8 cellular contexts compared by ENCODE assay signal in genomic region chr19:35931161-35931873, GRCh38. TPM values are rescaled to one million over a fixed set of nuclear protein-coding genes. Genes with fewer than 3 reads are reported as not detected.
DNase-seq lines count a peak whose midpoint lies in the region; ATAC-seq, FAIRE-seq and TF ChIP-seq lines count a peak whose summit lies in the region.

No MANE protein-coding gene starts in this region.

- no peaks in the 10 kb centered on the region for H3K9me3 ChIP-seq in keratinocyte (ENCODE audit: control insufficient read depth, low read depth, low read length)

- H3K9ac ChIP-seq in keratinocyte (ENCODE audit: control insufficient read depth, extremely low read depth, insufficient read depth, low read length), result peak overlapping the region; percentile 30

- peak overlapping the region; percentile 17 to 64 (median 55) for H3K4me3 ChIP-seq in keratinocyte (ENCODE audit: control insufficient read depth in 2 of 3, extremely low read depth in 1 of 3, insufficient read depth in 2 of 3, low read depth in 1 of 3, low read length in 3 of 3)

- ATAC-seq in GM19023 (IDR thresholded peaks at IDR 0.05; ENCODE audit: unreplicated experiment) (peak; percentile 98), HG03280 (IDR thresholded peaks at IDR 0.05; ENCODE audit: unreplicated experiment) (peak; percentile 97)

- no peaks in the 10 kb centered on the region for H3K9me1 ChIP-seq in keratinocyte (ENCODE audit: control insufficient read depth, extremely low read depth, insufficient read depth, low read length)

- H3K36me3 ChIP-seq in keratinocyte (ENCODE audit: control insufficient read depth in 2 of 2, extremely low read depth in 1 of 2, insufficient read depth in 2 of 2, low read length in 2 of 2), result no peaks in the 10 kb centered on the region

- no peaks in the 10 kb centered on the region for H3K79me2 ChIP-seq in keratinocyte (ENCODE audit: control insufficient read depth, insufficient read depth, low read length)

- H3K4me2 ChIP-seq in keratinocyte (ENCODE audit: control insufficient read depth, extremely low read depth, insufficient read depth, low read depth, low read length), result peak overlapping the region; percentile 90

- H4K20me1 ChIP-seq in keratinocyte (ENCODE audit: control insufficient read depth, extremely low read depth, insufficient read depth, low read length), result no peaks in the 10 kb centered on the region

- no peak overlapping the region for H3K27ac ChIP-seq in keratinocyte (ENCODE audit: control insufficient read depth, insufficient read depth, low read length)

- TF ChIP-seq CTCF in keratinocyte (optimal IDR thresholded peaks at IDR 0.05 in 1 of 3, IDR thresholded peaks at IDR 0.05 in 1 of 3, conservative IDR thresholded peaks at IDR 0.05 in 1 of 3; ENCODE audit: extremely low read depth in 1 of 3, insufficient read depth in 2 of 3, low read length in 3 of 3), result peak; percentile 91 to 100 (median 94)

- DNase-seq in AG20443 (ENCODE audit: low spot score) (peak; percentile 100), NCI-H345 (lab: John Stamatoyannopoulos, UW) (peak; percentile 100), cerebellar nuclear complex (lab: John Stamatoyannopoulos, UW) (peak; percentile 85 to 97), keratinocyte (ENCODE audit: low read depth, low spot score) (peak; percentile 96)
- peak; percentile 99 for DNase-seq in activated CD4-positive, CD25-positive, alpha-beta regulatory T cell treated with anti-CD3 and anti-CD28 coated beads, Interleukin-2, amount 50 U/mL, for 16 hours (ENCODE audit: low read depth, low spot score)
- DNase-seq in stimulated activated CD4-positive, alpha-beta T cell treated with anti-CD3 and anti-CD28 coated beads, Interleukin-15, amount 100 ng/mL, for 1 hour (ENCODE audit: low read depth in 1 of 2, low spot score in 1 of 2), result peak; percentile 97 to 99

- dilution Hi-C loops in keratinocyte (cut with MboI; ENCODE audit: extremely low pct_ligation_motif_present, low sequenced_read_pairs), result no loop called here

- peak overlapping the region; percentile 88 for H2AFZ ChIP-seq in keratinocyte (ENCODE audit: control insufficient read depth, low read length)

- peaks cover 9% of the 10 kb centered on the region for H3K4me1 ChIP-seq in keratinocyte (ENCODE audit: control insufficient read depth, extremely low read depth, insufficient read depth, low read length)

- no peaks in the 10 kb centered on the region for H3K27me3 ChIP-seq in keratinocyte (ENCODE audit: control insufficient read depth, extremely low read depth, insufficient read depth, low read length)

- peak; percentile 67 for FAIRE-seq in keratinocyte (lab: Jason Lieb, UNC)

RNA-seq across cellular contexts. Expression of gene LRFN3, which starts 4.9 kb away (rescaled TPM):
- 0.73 to 6.1 TPM (median 0.90 TPM) in 3 replicates for polyA plus RNA-seq in keratinocyte
- 0.60 TPM for polyA plus RNA-seq in keratinocyte (2011; ENCODE audit: low read depth)
- polyA plus RNA-seq in keratinocyte (2011; cell fraction: cytosol; rRNA removed), result 2.6 and 5.1 TPM in 2 replicates
- polyA plus RNA-seq in keratinocyte (2011; cell fraction: nucleus; rRNA removed), result 3.7 and 6.1 TPM in 2 replicates
- polyA plus RNA-seq in keratinocyte (2012; ENCODE audit: low replicate concordance), result 4.7 and 12.0 TPM in 2 replicates
- 1.0 to 11.5 TPM (median 1.6 TPM) in 3 replicates for polyA minus RNA-seq in keratinocyte
- 8.4 TPM for polyA minus RNA-seq in keratinocyte (2011; cell fraction: cytosol; rRNA and poly(A)+ RNA removed)
- polyA minus RNA-seq in keratinocyte (2011; cell fraction: nucleus; rRNA and poly(A)+ RNA removed), result 3.7 TPM in 2 replicates

RNA-seq across cellular contexts. Expression of gene TYROBP, which starts 23.2 kb away (rescaled TPM):
- not detected in 3 replicates for polyA plus RNA-seq in keratinocyte
- polyA plus RNA-seq in keratinocyte (2011; ENCODE audit: low read depth), result not detected
- polyA plus RNA-seq in keratinocyte (2011; cell fraction: cytosol; rRNA removed), result not detected in 2 replicates
- polyA plus RNA-seq in keratinocyte (2011; cell fraction: nucleus; rRNA removed), result not detected in 2 replicates
- polyA plus RNA-seq in keratinocyte (2012; ENCODE audit: low replicate concordance), result not detected in 2 replicates
- not detected in 3 replicates for polyA minus RNA-seq in keratinocyte
- not detected for polyA minus RNA-seq in keratinocyte (2011; cell fraction: cytosol; rRNA and poly(A)+ RNA removed)
- polyA minus RNA-seq in keratinocyte (2011; cell fraction: nucleus; rRNA and poly(A)+ RNA removed), result not detected in 2 replicates

RNA-seq across cellular contexts. Expression of gene HCST, which starts 29.0 kb away (rescaled TPM):
- polyA plus RNA-seq in keratinocyte, result 0.19 to 0.30 TPM (median 0.25 TPM) in 3 replicates
- polyA plus RNA-seq in keratinocyte (2011; ENCODE audit: low read depth), result not detected
- polyA plus RNA-seq in keratinocyte (2011; cell fraction: cytosol; rRNA removed), result 0.36 TPM in 1 of 2 replicates, not detected in the other
- 0.25 and 0.43 TPM in 2 replicates for polyA plus RNA-seq in keratinocyte (2011; cell fraction: nucleus; rRNA removed)
- polyA plus RNA-seq in keratinocyte (2012; ENCODE audit: low replicate concordance), result not detected in 2 replicates
- not detected in 3 replicates for polyA minus RNA-seq in keratinocyte
- 3.6 TPM for polyA minus RNA-seq in keratinocyte (2011; cell fraction: cytosol; rRNA and poly(A)+ RNA removed)
- polyA minus RNA-seq in keratinocyte (2011; cell fraction: nucleus; rRNA and poly(A)+ RNA removed), result not detected in 2 replicates

RNA-seq across cellular contexts. Expression of gene NFKBID, which starts 31.0 kb away (rescaled TPM):
- 3.9 to 6.0 TPM (median 5.0 TPM) in 3 replicates for polyA plus RNA-seq in keratinocyte
- 0.82 TPM for polyA plus RNA-seq in keratinocyte (2011; ENCODE audit: low read depth)
- 1.2 and 3.4 TPM in 2 replicates for polyA plus RNA-seq in keratinocyte (2011; cell fraction: cytosol; rRNA removed)
- polyA plus RNA-seq in keratinocyte (2011; cell fraction: nucleus; rRNA removed), result 20.2 and 25.4 TPM in 2 replicates
- polyA plus RNA-seq in keratinocyte (2012; ENCODE audit: low replicate concordance), result 3.1 and 6.2 TPM in 2 replicates
- 3.1 to 7.2 TPM (median 4.7 TPM) in 3 replicates for polyA minus RNA-seq in keratinocyte
- 6.7 TPM for polyA minus RNA-seq in keratinocyte (2011; cell fraction: cytosol; rRNA and poly(A)+ RNA removed)
- 5.9 and 7.9 TPM in 2 replicates for polyA minus RNA-seq in keratinocyte (2011; cell fraction: nucleus; rRNA and poly(A)+ RNA removed)
